8 cellular contexts compared by ENCODE assay signal in the genomic region with DNA sequence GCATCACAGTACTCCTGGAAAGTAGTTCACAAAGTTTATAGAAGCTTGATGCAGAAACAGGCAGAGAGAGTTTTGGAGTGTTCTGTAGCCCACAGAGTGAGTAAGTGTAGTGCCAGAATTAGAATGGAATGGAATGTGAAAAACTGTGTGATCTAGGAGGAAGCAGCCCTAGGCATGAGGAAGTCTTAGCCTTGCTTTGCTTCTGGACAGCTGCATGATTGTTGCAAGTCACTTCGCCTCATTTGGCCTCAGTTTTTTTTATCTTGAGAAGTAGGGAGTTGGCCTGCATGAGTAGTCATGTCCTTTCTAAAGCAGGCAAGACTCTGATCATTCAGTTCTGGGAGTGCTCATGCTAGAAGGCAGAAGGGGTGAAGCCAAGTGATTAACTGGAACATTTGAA. TPM values are rescaled to one million over a fixed set of nuclear protein-coding genes. Genes with fewer than 3 reads are reported as not detected.
DNase-seq lines count a peak whose midpoint lies in the region; ATAC-seq lines count a peak whose summit lies in the region.
"Had no signal": no experiment of that assay in that cellular context is flagged by ENCODE, and none has a peak within 500 bp of the region (broad histone marks: within the 10 kb centered on the region; RNA-seq: fewer than 3 reads in every experiment).

No MANE protein-coding gene starts in this region.

- DNase-seq in HPDE6-E6E7 (ENCODE audit: extremely low spot score) (peak; percentile 78), amniotic epithelial cell (ENCODE audit: low read depth) (peak; percentile 77), islet precursor cell (peak; percentile 75), ureter (ENCODE audit: low spot score) (peak; percentile 49), HuH-7 (ENCODE audit: low spot score) (no peak)
- no peak for DNase-seq in activated naive CD4-positive, alpha-beta T cell treated with anti-CD3 and anti-CD28 coated beads, Interleukin-2, amount 10 ng/mL, durations not matched to agents 7 days and 5 days
- DNase-seq in activated naive CD8-positive, alpha-beta T cell treated with anti-CD3 and anti-CD28 coated beads, Interleukin-2, amount 50 U/mL, for 24 hours: no peak
- DNase-seq: NCI-H1694 treated with DMSO at 0.1 percent for 48 hours had no signal

- no peak overlapping the region for H3K27ac Mint-ChIP-seq in activated naive CD4-positive, alpha-beta T cell treated with anti-CD3 and anti-CD28 coated beads, Interleukin-2, amount 10 ng/mL, durations not matched to agents 7 days and 5 days
- no peak overlapping the region for H3K27ac Mint-ChIP-seq in activated naive CD8-positive, alpha-beta T cell treated with anti-CD3 and anti-CD28 coated beads, Interleukin-2, amount 50 U/mL, for 24 hours

- peaks cover 4% of the 10 kb centered on the region for H3K27me3 Mint-ChIP-seq in activated naive CD4-positive, alpha-beta T cell treated with anti-CD3 and anti-CD28 coated beads, Interleukin-2, amount 10 ng/mL, durations not matched to agents 7 days and 5 days
- peaks cover 8% of the 10 kb centered on the region for H3K27me3 Mint-ChIP-seq in activated naive CD8-positive, alpha-beta T cell treated with anti-CD3 and anti-CD28 coated beads, Interleukin-2, amount 50 U/mL, for 24 hours

- CTCF ChIA-PET in activated naive CD4-positive, alpha-beta T cell treated with anti-CD3 and anti-CD28 coated beads, Interleukin-2, amount 10 ng/mL, durations not matched to agents 7 days and 5 days (lab: Charles Lee): interaction anchor here (1.3 kb wide), 1 partner anchor 34 kb away, joined by 3 read pairs; no protein-coding TSS in a partner anchor

- H3K4me3 Mint-ChIP-seq in activated naive CD4-positive, alpha-beta T cell treated with anti-CD3 and anti-CD28 coated beads, Interleukin-2, amount 10 ng/mL, durations not matched to agents 7 days and 5 days: no peak overlapping the region
- no peak overlapping the region for H3K4me3 Mint-ChIP-seq in activated naive CD8-positive, alpha-beta T cell treated with anti-CD3 and anti-CD28 coated beads, Interleukin-2, amount 50 U/mL, for 24 hours

- H3K36me3 Mint-ChIP-seq in activated naive CD4-positive, alpha-beta T cell treated with anti-CD3 and anti-CD28 coated beads, Interleukin-2, amount 10 ng/mL, durations not matched to agents 7 days and 5 days: no peaks in the 10 kb centered on the region
- H3K36me3 Mint-ChIP-seq in activated naive CD8-positive, alpha-beta T cell treated with anti-CD3 and anti-CD28 coated beads, Interleukin-2, amount 50 U/mL, for 24 hours (ENCODE audit: low read depth): no peaks in the 10 kb centered on the region

- H3K9me3 Mint-ChIP-seq in activated naive CD4-positive, alpha-beta T cell treated with anti-CD3 and anti-CD28 coated beads, Interleukin-2, amount 10 ng/mL, durations not matched to agents 7 days and 5 days: no peaks in the 10 kb centered on the region
- no peaks in the 10 kb centered on the region for H3K9me3 Mint-ChIP-seq in activated naive CD8-positive, alpha-beta T cell treated with anti-CD3 and anti-CD28 coated beads, Interleukin-2, amount 50 U/mL, for 24 hours

- no peak for ATAC-seq in activated naive CD8-positive, alpha-beta T cell treated with anti-CD3 and anti-CD28 coated beads, Interleukin-2, amount 50 U/mL, for 24 hours

- H3K4me1 Mint-ChIP-seq in activated naive CD4-positive, alpha-beta T cell treated with anti-CD3 and anti-CD28 coated beads, Interleukin-2, amount 10 ng/mL, durations not matched to agents 7 days and 5 days: no peaks in the 10 kb centered on the region
- no peaks in the 10 kb centered on the region for H3K4me1 Mint-ChIP-seq in activated naive CD8-positive, alpha-beta T cell treated with anti-CD3 and anti-CD28 coated beads, Interleukin-2, amount 50 U/mL, for 24 hours

RNA-seq across cellular contexts. Expression of gene SERPINB12, which starts 10.9 kb away (rescaled TPM):
- total RNA-seq in ureter: not detected

RNA-seq across cellular contexts. Expression of gene SERPINB13, which starts 34.0 kb away (rescaled TPM):
- not detected for total RNA-seq in ureter

Comparison
In these comparisons a context has a peak if more than half of its experiments do, and no peak if none do; other contexts are left out.
1. DNase-seq: peak in HPDE6-E6E7 (single experiment), amniotic epithelial cell (single experiment), islet precursor cell (single experiment) and ureter (single experiment); none in activated naive CD4-positive, alpha-beta T cell treated with anti-CD3 and anti-CD28 coated beads, Interleukin-2, amount 10 ng/mL, durations not matched to agents 7 days and 5 days (single experiment), HuH-7 (single experiment) and activated naive CD8-positive, alpha-beta T cell treated with anti-CD3 and anti-CD28 coated beads, Interleukin-2, amount 50 U/mL, for 24 hours (single experiment).